ENCODE assay signal across 8 cellular contexts in genomic region chr20:38748863-38749153, GRCh38. TPM values are rescaled to one million over a fixed set of nuclear protein-coding genes. Genes with fewer than 3 reads are reported as not detected.
A peak's percentile ranks its signal among the peaks of the same experiment; 100 is the strongest.
DNase-seq lines count a peak whose midpoint lies in the region; ATAC-seq and TF ChIP-seq lines count a peak whose summit lies in the region.

No MANE protein-coding gene starts in this region.

- H3K27ac Mint-ChIP-seq in brain, result peak overlapping the region; percentile 16 to 93 (median 82)
- H3K27ac Mint-ChIP-seq in stimulated activated memory B cell treated with anti-CD40 and anti-IgM and Interleukin-4, amounts not matched to agents 10 μg/mL and 1 μg/mL and 100 μg/mL, for 72 hours, result peak overlapping the region; percentile 91

- H3K4me1 ChIP-seq in Peyer's patch (peaks cover 0 to 16% (median 1%) of the 10 kb centered on the region in 4 donors), lung (ENCODE audit: control insufficient read depth in 2 of 2, insufficient read depth in 2 of 2, low read length in 2 of 2) (peaks cover 3 to 7% of the 10 kb centered on the region in 2 donors)

- H3K9me3 Mint-ChIP-seq in brain, result peaks cover 0 to under 1% (median 0%) of the 10 kb centered on the region in 5 experiments
- no peaks in the 10 kb centered on the region for H3K9me3 Mint-ChIP-seq in stimulated activated memory B cell treated with anti-CD40 and anti-IgM and Interleukin-4, amounts not matched to agents 10 μg/mL and 1 μg/mL and 100 μg/mL, for 72 hours

- 2% methylated on average over 9 of the region's 9 CpGs for WGBS in lung, 2 donors

- peaks cover 27% of the 10 kb centered on the region for H3K4me1 Mint-ChIP-seq in brain
- H3K4me1 Mint-ChIP-seq in stimulated activated memory B cell treated with anti-CD40 and anti-IgM and Interleukin-4, amounts not matched to agents 10 μg/mL and 1 μg/mL and 100 μg/mL, for 72 hours, result peaks cover 28% of the 10 kb centered on the region

- no peaks in the 10 kb centered on the region for H3K27me3 ChIP-seq in Peyer's patch
- H3K27me3 ChIP-seq in lung (ENCODE audit: control insufficient read depth, insufficient read depth), result no peaks in the 10 kb centered on the region

- peaks cover 15% of the 10 kb centered on the region for H3K36me3 Mint-ChIP-seq in brain
- H3K36me3 Mint-ChIP-seq in stimulated activated memory B cell treated with anti-CD40 and anti-IgM and Interleukin-4, amounts not matched to agents 10 μg/mL and 1 μg/mL and 100 μg/mL, for 72 hours, result peaks cover 16% of the 10 kb centered on the region

- H3K9me3 ChIP-seq in Peyer's patch (no peaks in the 10 kb centered on the region), lung (ENCODE audit: control insufficient read depth in 2 of 2, insufficient read depth in 1 of 2, low read length in 1 of 2) (no peaks in the 10 kb centered on the region)

- DNase-seq in Peyer's patch, result peak in 1 of 3 donors; percentile 41
- peak; percentile 65 for DNase-seq in lung (ENCODE audit: low spot score)
- DNase-seq in NCI-H128 (lab: John Stamatoyannopoulos, UW; ENCODE audit: unreplicated experiment), result no peak
- DNase-seq in HCEC 1CT, result no peak

- TF ChIP-seq CTCF in Peyer's patch (IDR thresholded peaks at IDR 0.05) (no peak), brain (conservative IDR thresholded peaks at IDR 0.05) (no peak), lung (IDR thresholded peaks at IDR 0.05; ENCODE audit: control extremely low read depth, extremely low read depth) (no peak)

- ATAC-seq in GM18508 (IDR thresholded peaks at IDR 0.05; ENCODE audit: insufficient read depth, unreplicated experiment), result peak; percentile 7
- peak; percentile 40 for ATAC-seq in HG02943 (IDR thresholded peaks at IDR 0.05; ENCODE audit: low read depth, unreplicated experiment)
- ATAC-seq in lung (ENCODE audit: insufficient read depth, low FRiP score), result peak; percentile 32
- ATAC-seq in stimulated activated memory B cell treated with anti-CD40 and anti-IgM and Interleukin-4, amounts not matched to agents 10 μg/mL and 1 μg/mL and 100 μg/mL, for 72 hours, result peak; percentile 69

- peak overlapping the region; percentile 77 to 93 (median 83) for H3K4me3 ChIP-seq in Peyer's patch
- peak overlapping the region; percentile 99 for H3K4me3 ChIP-seq in lung

- H3K27ac ChIP-seq in Peyer's patch (peak overlapping the region; percentile 82 to 93 (median 86)), lung (ENCODE audit: low read depth in 1 of 2, low read length in 1 of 2) (peak overlapping the region; percentile 58 to 97)

- no peak for TF ChIP-seq POLR2A in Peyer's patch (IDR thresholded peaks at IDR 0.05)

- H3K4me3 Mint-ChIP-seq in brain, result peak overlapping the region; percentile 83 to 97 (median 84)
- peak overlapping the region; percentile 86 for H3K4me3 Mint-ChIP-seq in stimulated activated memory B cell treated with anti-CD40 and anti-IgM and Interleukin-4, amounts not matched to agents 10 μg/mL and 1 μg/mL and 100 μg/mL, for 72 hours

- peaks cover 3% of the 10 kb centered on the region for H3K27me3 Mint-ChIP-seq in brain
- H3K27me3 Mint-ChIP-seq in stimulated activated memory B cell treated with anti-CD40 and anti-IgM and Interleukin-4, amounts not matched to agents 10 μg/mL and 1 μg/mL and 100 μg/mL, for 72 hours, result no peaks in the 10 kb centered on the region

- H3K36me3 ChIP-seq in Peyer's patch (peaks cover 0 to 9% (median 0%) of the 10 kb centered on the region in 3 donors), lung (ENCODE audit: control insufficient read depth in 2 of 2, insufficient read depth in 2 of 2, low read length in 2 of 2) (peaks cover 0 to 4% of the 10 kb centered on the region in 2 donors)

RNA-seq across cellular contexts. Expression of gene ACTR5, which starts 0.5 kb away (rescaled TPM):
- total RNA-seq in Peyer's patch (10 to 100 TPM in 2 of 4 donors, 1 to 10 TPM in 2; 5.1 to 32.2 (median 11.0) TPM), lung (1 to 10 TPM; 6.7 to 9.5 TPM)
- polyA plus RNA-seq in brain (ENCODE audit: insufficient read depth, low read depth, low replicate concordance) (5.1 TPM), lung (1 to 10 TPM; 5.3 to 6.1 TPM)

RNA-seq across cellular contexts. Expression of gene SLC32A1, which starts 24.5 kb away (rescaled TPM):
- total RNA-seq in Peyer's patch (not detected), lung (not detected)
- polyA plus RNA-seq in brain (ENCODE audit: insufficient read depth, low read depth, low replicate concordance) (0.95 TPM), lung (not detected)

RNA-seq across cellular contexts. Expression of gene PPP1R16B, which starts 56.7 kb away (rescaled TPM):
- total RNA-seq in Peyer's patch (10 to 100 TPM in 1 of 4 donors, 1 to 10 TPM in 3; 3.2 to 41.3 (median 7.2) TPM), lung (10 to 100 TPM in 1 of 2 donors, 1 to 10 TPM in 1; 6.0 to 15.0 TPM)
- polyA plus RNA-seq in brain (ENCODE audit: insufficient read depth, low read depth, low replicate concordance) (37.6 TPM), lung (1 to 10 TPM; 2.6 to 8.3 TPM)

Comparison
In these comparisons a context has a peak if more than half of its experiments do, and no peak if none do; other contexts are left out.
1. ATAC-seq: peak in every context shown above with its lines; median percentile 69 in stimulated activated memory B cell treated with anti-CD40 and anti-IgM and Interleukin-4, amounts not matched to agents 10 μg/mL and 1 μg/mL and 100 μg/mL, for 72 hours; 40 in HG02943; 32 in lung; 7 in GM18508.